In the genomic region with DNA sequence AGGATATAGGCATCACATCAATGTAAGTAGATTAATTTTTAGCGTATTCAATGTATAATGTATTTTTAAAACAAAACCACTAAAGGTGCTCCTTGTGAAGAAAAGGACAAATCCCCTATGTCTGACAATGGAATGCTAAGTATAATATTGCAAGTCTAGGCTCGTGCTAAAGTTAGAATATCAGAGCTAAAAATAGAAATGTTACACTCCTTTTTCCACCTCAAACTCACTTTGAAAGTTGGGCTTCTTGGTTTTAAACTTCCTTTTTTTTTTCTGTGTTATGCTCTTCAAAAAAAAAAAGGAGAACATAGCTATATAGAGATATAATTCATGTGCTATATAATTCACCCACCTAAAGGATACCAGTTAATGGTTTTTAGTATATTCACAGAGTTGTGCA, we compare ENCODE assay signal across 13 cellular contexts. TPM values are rescaled to one million over a fixed set of nuclear protein-coding genes. Genes with fewer than 3 reads are reported as not detected.
A peak's percentile ranks its signal among the peaks of the same experiment; 100 is the strongest.
DNase-seq lines count a peak whose midpoint lies in the region; ATAC-seq, FAIRE-seq and TF ChIP-seq lines count a peak whose summit lies in the region.
"Had no signal": no experiment of that assay in that cellular context is flagged by ENCODE, and none has a peak within 500 bp of the region (broad histone marks: within the 10 kb centered on the region; RNA-seq: fewer than 3 reads in every experiment).

No MANE protein-coding gene starts in this region.

- H3K27me3 ChIP-seq in bronchial epithelial cell (ENCODE audit: control insufficient read depth, insufficient read depth, low read length) (no peaks in the 10 kb centered on the region), aorta (ENCODE audit: control insufficient read depth in 1 of 2, insufficient read depth in 2 of 2, low read length in 1 of 2) (no peaks in the 10 kb centered on the region), GM23338 (ENCODE audit: insufficient read depth) (no peaks in the 10 kb centered on the region)
- H3K27me3 ChIP-seq: foreskin keratinocyte, MG63 had no signal

- WGBS in aorta, 2 donors, result 7 to 13% methylated on average over 2 of the region's 2 CpGs

- FAIRE-seq in bronchial epithelial cell (lab: Jason Lieb, UNC), result no peak
- no peak for FAIRE-seq in GM19239 (lab: Jason Lieb, UNC)
- FAIRE-seq: D721Med had no signal

- H2AFZ ChIP-seq in GM23338, result no peak overlapping the region

- peaks cover 45% of the 10 kb centered on the region for H3K4me1 Mint-ChIP-seq in stimulated activated naive CD8-positive, alpha-beta T cell treated with anti-CD3 and anti-CD28 coated beads, Interleukin-15, Interleukin-2, amounts not matched to agents 100 ng/mL and 50 ng/mL, for 24 hours (ENCODE audit: low read depth)
- peaks cover 18% of the 10 kb centered on the region for H3K4me1 Mint-ChIP-seq in GM23338

- no peak for ATAC-seq in stimulated activated naive CD8-positive, alpha-beta T cell treated with anti-CD3 and anti-CD28 coated beads, Interleukin-15, Interleukin-2, amounts not matched to agents 100 U/mL and 50 U/mL, for 24 hours
- ATAC-seq in aorta (ENCODE audit: low FRiP score), result no peak
- no peak for ATAC-seq in GM23338
- ATAC-seq: foreskin keratinocyte had no signal

- H3K36me3 ChIP-seq in bronchial epithelial cell (ENCODE audit: control insufficient read depth, insufficient read depth, low read length) (no peaks in the 10 kb centered on the region), aorta (ENCODE audit: control insufficient read depth in 1 of 2, insufficient read depth in 2 of 2, low read length in 1 of 2) (no peaks in the 10 kb centered on the region), GM23338 (ENCODE audit: insufficient read depth) (no peaks in the 10 kb centered on the region; the same call in 1 of the 2 replicates)

- H3K27me3 Mint-ChIP-seq in stimulated activated naive CD8-positive, alpha-beta T cell treated with anti-CD3 and anti-CD28 coated beads, Interleukin-15, Interleukin-2, amounts not matched to agents 100 ng/mL and 50 ng/mL, for 24 hours, result no peaks in the 10 kb centered on the region
- H3K27me3 Mint-ChIP-seq in GM23338 (ENCODE audit: insufficient read depth, low read depth, poor library complexity), result peaks cover 24% of the 10 kb centered on the region

- no peak overlapping the region for H3K4me2 ChIP-seq in GM23338

- H3K4me1 ChIP-seq in aorta (ENCODE audit: control insufficient read depth in 1 of 2, insufficient read depth in 2 of 2, low read length in 2 of 2) (peaks cover 0 to 3% of the 10 kb centered on the region in 2 donors), GM23338 (ENCODE audit: insufficient read depth) (peaks cover 13% of the 10 kb centered on the region)

- no peaks in the 10 kb centered on the region for H3K9me2 ChIP-seq in GM23338 (ENCODE audit: insufficient read depth)

- no peaks in the 10 kb centered on the region for H3K9me3 Mint-ChIP-seq in stimulated activated naive CD8-positive, alpha-beta T cell treated with anti-CD3 and anti-CD28 coated beads, Interleukin-15, Interleukin-2, amounts not matched to agents 100 ng/mL and 50 ng/mL, for 24 hours
- H3K9me3 Mint-ChIP-seq in GM23338, result no peaks in the 10 kb centered on the region; the same call in 2 of the 3 replicates
- H3K9me3 Mint-ChIP-seq: activated naive CD8-positive, alpha-beta T cell treated with anti-CD3 and anti-CD28 coated beads, Interleukin-2, amount 10 ng/mL, durations not matched to agents 7 days and 5 days had no signal

- peak overlapping the region; percentile 12 for H3K4me3 Mint-ChIP-seq in stimulated activated naive CD8-positive, alpha-beta T cell treated with anti-CD3 and anti-CD28 coated beads, Interleukin-15, Interleukin-2, amounts not matched to agents 100 ng/mL and 50 ng/mL, for 24 hours
- no peak overlapping the region for H3K4me3 Mint-ChIP-seq in GM23338
- H3K4me3 Mint-ChIP-seq: activated naive CD8-positive, alpha-beta T cell treated with anti-CD3 and anti-CD28 coated beads, Interleukin-2, amount 10 ng/mL, durations not matched to agents 7 days and 5 days had no signal

- no peaks in the 10 kb centered on the region for H3F3A ChIP-seq in GM23338 (replicated peaks; ENCODE audit: low read depth)

- H3K36me3 Mint-ChIP-seq in stimulated activated naive CD8-positive, alpha-beta T cell treated with anti-CD3 and anti-CD28 coated beads, Interleukin-15, Interleukin-2, amounts not matched to agents 100 ng/mL and 50 ng/mL, for 24 hours (ENCODE audit: low read depth), result peaks cover 15% of the 10 kb centered on the region
- H3K36me3 Mint-ChIP-seq in GM23338 (ENCODE audit: low read depth), result peaks cover 15% of the 10 kb centered on the region

- intact Hi-C loops in aorta (cut with DNase I), result no loop called here

- H3K27ac Mint-ChIP-seq in stimulated activated naive CD8-positive, alpha-beta T cell treated with anti-CD3 and anti-CD28 coated beads, Interleukin-15, Interleukin-2, amounts not matched to agents 100 ng/mL and 50 ng/mL, for 24 hours, result peak overlapping the region; percentile 74
- H3K27ac Mint-ChIP-seq in GM23338, result no peak overlapping the region
- H3K27ac Mint-ChIP-seq: activated naive CD8-positive, alpha-beta T cell treated with anti-CD3 and anti-CD28 coated beads, Interleukin-2, amount 10 ng/mL, durations not matched to agents 7 days and 5 days had no signal

- H3K4me3 ChIP-seq in bronchial epithelial cell (ENCODE audit: low read depth, low read length) (no peak overlapping the region), aorta (ENCODE audit: low read length in 2 of 2) (no peak overlapping the region), GM23338 (no peak overlapping the region)
- H3K4me3 ChIP-seq: MG63, skin epidermis had no signal

- no peak for DNase-seq in stimulated activated naive CD8-positive, alpha-beta T cell treated with anti-CD3 and anti-CD28 coated beads, Interleukin-15, Interleukin-2, amounts not matched to agents 100 U/mL and 50 U/mL, for 24 hours
- DNase-seq in OCI-M1 (lab: John Stamatoyannopoulos, UW), result peak; percentile 83
- peak; percentile 46 for DNase-seq in bronchial epithelial cell (ENCODE audit: low read depth)
- no peak for DNase-seq in aorta
- no peak for DNase-seq in GM23338 (ENCODE audit: low spot score)
- DNase-seq in GM19239 (ENCODE audit: insufficient read length, low spot score), result no peak
- no peak for DNase-seq in superior temporal gyrus (ENCODE audit: extremely low spot score)
- DNase-seq: activated naive CD8-positive, alpha-beta T cell treated with anti-CD3 and anti-CD28 coated beads, Interleukin-2, amount 10 ng/mL, durations not matched to agents 7 days and 5 days; foreskin keratinocyte; MG63 had no signal

- peak overlapping the region; percentile 81 to 93 for H3K27ac ChIP-seq in aorta (ENCODE audit: low read depth in 1 of 2, low read length in 2 of 2)
- no peak overlapping the region for H3K27ac ChIP-seq in GM23338 (ENCODE audit: low read depth)
- H3K27ac ChIP-seq: foreskin keratinocyte, skin epidermis had no signal

- peaks cover 14% of the 10 kb centered on the region for H3K79me2 ChIP-seq in GM23338 (replicated peaks; ENCODE audit: insufficient read depth)

- H4K20me1 ChIP-seq in GM23338 (replicated peaks; ENCODE audit: insufficient read depth), result peaks cover 5% of the 10 kb centered on the region

- no peaks in the 10 kb centered on the region for H3K9me3 ChIP-seq in aorta (ENCODE audit: control insufficient read depth, low read length)
- H3K9me3 ChIP-seq: MG63 had no signal

- TF ChIP-seq CTCF in bronchial epithelial cell (IDR thresholded peaks at IDR 0.05; ENCODE audit: insufficient read depth, low read length, severe bottlenecking) (no peak), GM23338 (conservative IDR thresholded peaks at IDR 0.05; ENCODE audit: low read depth in 2 of 2) (no peak)

TF ChIP-seq in GM23338, 12 proteins besides CTCF, POLR2A, EP300 and RAD21 (continues in another document):
- TF ChIP-seq NANOG (IDR thresholded peaks at IDR 0.05; ENCODE audit: borderline replicate concordance) (no peak), JUNB (IDR thresholded peaks at IDR 0.05; ENCODE audit: unreplicated experiment) (no peak), POLR2AphosphoS5 (IDR thresholded peaks at IDR 0.05; ENCODE audit: low read depth) (no peak), CREB1 (CRISPR knock-in tag; IDR thresholded peaks at IDR 0.05; ENCODE audit: low read depth) (no peak), EZH2phosphoT487 (IDR thresholded peaks at IDR 0.05; ENCODE audit: unreplicated experiment) (no peak), EZH2 (IDR thresholded peaks at IDR 0.05; ENCODE audit: low read depth, unreplicated experiment) (no peak), ZNF114 (CRISPR knock-in tag; IDR thresholded peaks at IDR 0.05) (no peak)
- TF ChIP-seq, protein P1, sequence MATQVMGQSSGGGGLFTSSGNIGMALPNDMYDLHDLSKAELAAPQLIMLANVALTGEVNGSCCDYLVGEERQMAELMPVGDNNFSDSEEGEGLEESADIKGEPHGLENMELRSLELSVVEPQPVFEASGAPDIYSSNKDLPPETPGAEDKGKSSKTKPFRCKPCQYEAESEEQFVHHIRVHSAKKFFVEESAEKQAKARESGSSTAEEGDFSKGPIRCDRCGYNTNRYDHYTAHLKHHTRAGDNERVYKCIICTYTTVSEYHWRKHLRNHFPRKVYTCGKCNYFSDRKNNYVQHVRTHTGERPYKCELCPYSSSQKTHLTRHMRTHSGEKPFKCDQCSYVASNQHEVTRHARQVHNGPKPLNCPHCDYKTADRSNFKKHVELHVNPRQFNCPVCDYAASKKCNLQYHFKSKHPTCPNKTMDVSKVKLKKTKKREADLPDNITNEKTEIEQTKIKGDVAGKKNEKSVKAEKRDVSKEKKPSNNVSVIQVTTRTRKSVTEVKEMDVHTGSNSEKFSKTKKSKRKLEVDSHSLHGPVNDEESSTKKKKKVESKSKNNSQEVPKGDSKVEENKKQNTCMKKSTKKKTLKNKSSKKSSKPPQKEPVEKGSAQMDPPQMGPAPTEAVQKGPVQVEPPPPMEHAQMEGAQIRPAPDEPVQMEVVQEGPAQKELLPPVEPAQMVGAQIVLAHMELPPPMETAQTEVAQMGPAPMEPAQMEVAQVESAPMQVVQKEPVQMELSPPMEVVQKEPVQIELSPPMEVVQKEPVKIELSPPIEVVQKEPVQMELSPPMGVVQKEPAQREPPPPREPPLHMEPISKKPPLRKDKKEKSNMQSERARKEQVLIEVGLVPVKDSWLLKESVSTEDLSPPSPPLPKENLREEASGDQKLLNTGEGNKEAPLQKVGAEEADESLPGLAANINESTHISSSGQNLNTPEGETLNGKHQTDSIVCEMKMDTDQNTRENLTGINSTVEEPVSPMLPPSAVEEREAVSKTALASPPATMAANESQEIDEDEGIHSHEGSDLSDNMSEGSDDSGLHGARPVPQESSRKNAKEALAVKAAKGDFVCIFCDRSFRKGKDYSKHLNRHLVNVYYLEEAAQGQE (IDR thresholded peaks at IDR 0.05; ENCODE audit: unreplicated experiment), result no peak

RNA-seq across cellular contexts. Expression of gene SERBP1, which starts 3.6 kb away (rescaled TPM):
- total RNA-seq in bronchial epithelial cell (247 and 282 TPM in 2 replicates), aorta (100 to 1,000 TPM; 153 to 157 TPM)
- polyA plus RNA-seq in aorta (100 to 1,000 TPM; 104 to 142 TPM), GM23338 (2016; fragmentation: Nextera tagmentation; extraction: Ambion mirVana) (532 and 559 TPM in 2 replicates)
- total RNA-seq in GM23338 (2014; rRNA removed; shearing (Covaris generic)), result 674 and 696 TPM in 2 replicates

Comparison
In these comparisons a context has a peak if more than half of its experiments do, and no peak if none do; other contexts are left out.
1. DNase-seq: peak in OCI-M1 (single experiment) and bronchial epithelial cell (single experiment); none in stimulated activated naive CD8-positive, alpha-beta T cell treated with anti-CD3 and anti-CD28 coated beads, Interleukin-15, Interleukin-2, amounts not matched to agents 100 U/mL and 50 U/mL, for 24 hours (single experiment), aorta (0 of 2), GM23338 (single experiment), GM19239 (single experiment) and superior temporal gyrus (single experiment).